ENCODE assay signal across 21 cellular contexts in the genomic region with DNA sequence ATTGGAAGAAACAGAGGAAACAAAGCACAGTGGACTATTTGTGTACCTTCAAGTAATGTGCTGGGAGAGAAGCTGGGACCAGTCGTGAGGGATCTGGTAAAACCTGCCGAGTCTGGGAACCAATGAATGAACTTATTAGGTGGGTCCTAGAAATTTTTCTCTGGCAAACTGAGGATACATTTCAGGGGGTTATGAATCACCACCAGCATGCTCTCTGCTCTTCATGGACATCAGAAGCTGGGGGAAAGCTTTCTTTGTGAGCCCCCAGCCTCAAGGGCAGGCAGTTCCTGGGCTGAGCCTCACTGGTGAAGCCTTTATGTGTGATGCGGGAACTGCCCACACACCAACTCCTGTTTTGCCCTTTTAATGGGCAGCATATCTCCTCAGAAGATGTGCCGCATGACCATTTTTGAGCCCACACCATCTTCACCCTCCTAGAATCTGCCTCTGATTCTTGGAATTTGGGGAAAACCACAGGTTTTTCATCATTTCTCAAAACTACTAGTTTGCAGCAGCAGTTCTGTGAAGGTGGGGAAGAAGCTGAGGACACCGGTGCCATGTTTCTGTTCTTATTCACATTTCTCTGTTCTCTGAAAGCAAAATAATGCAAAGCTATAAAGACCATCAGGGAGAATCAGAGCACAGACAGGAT.
DNase-seq lines count a peak whose midpoint lies in the region; ATAC-seq and TF ChIP-seq lines count a peak whose summit lies in the region.
"Had no signal": no experiment of that assay in that cellular context is flagged by ENCODE, and none has a peak within 500 bp of the region (broad histone marks: within the 10 kb centered on the region; RNA-seq: fewer than 3 reads in every experiment).

No MANE protein-coding gene starts in this region.

- no peak overlapping the region for H3K4me2 ChIP-seq in H9 (ENCODE audit: insufficient read depth, insufficient read length, low read length)

- no peaks in the 10 kb centered on the region for H3K27me3 Mint-ChIP-seq in T-helper 2 cell treated with Interferon-gamma antibody and Interleukin-4, amounts not matched to agents 5 μg/mL and 100 μg/mL, for 36 hours (ENCODE audit: low read depth)
- no peaks in the 10 kb centered on the region for H3K27me3 Mint-ChIP-seq in H9 (ENCODE audit: low read depth)
- H3K27me3 Mint-ChIP-seq in activated T-helper 1 cell treated with anti-CD3 and anti-CD28 coated beads, Interleukin-12 subunit alpha, Interleukin-12 subunit beta, Interleukin-2, Interleukin-4 antibody, amounts not matched to agents 30 ng/mL and 10 ng/mL and 1 ng/mL, durations not matched to agents 14 hours and 24 hours and 36 hours (ENCODE audit: insufficient read depth): no peaks in the 10 kb centered on the region
- H3K27me3 Mint-ChIP-seq: memory B cell; naive thymus-derived CD4-positive, alpha-beta T cell had no signal

- no peak overlapping the region for H2AFZ ChIP-seq in H9 (ENCODE audit: low read length)

- no peaks in the 10 kb centered on the region for H3K79me1 ChIP-seq in H9 (ENCODE audit: insufficient read depth, low read depth, low read length, poor library complexity, severe bottlenecking)

- TF ChIP-seq CTCF in H9 (conservative IDR thresholded peaks at IDR 0.05): no peak

- no peaks in the 10 kb centered on the region for H3K79me2 ChIP-seq in H9 (ENCODE audit: insufficient read depth, low read length)

- no peak overlapping the region for H3K9ac ChIP-seq in H9 (ENCODE audit: extremely low read depth, insufficient read length, low read length)

- intact Hi-C loops in activated T-helper 1 cell treated with anti-CD3 and anti-CD28 coated beads, Interleukin-12 subunit alpha, Interleukin-12 subunit beta, Interleukin-2, Interleukin-4 antibody, amounts not matched to agents 30 ng/mL and 10 ng/mL and 1 ng/mL, durations not matched to agents 14 hours and 24 hours and 36 hours (cut with micrococcal nuclease): loop anchor here (10.0 kb wide), 1 partner anchor 512 kb away; a partner anchor contains a TSS

- peak; percentile 38 for DNase-seq in T-helper 2 cell treated with Interferon-gamma antibody and Interleukin-4, amounts not matched to agents 5 μg/mL and 100 μg/mL, for 36 hours (ENCODE audit: low spot score)
- DNase-seq in T-helper 2 cell (no peak), H9 (peak; percentile 6), DMS114 treated with DMSO at 0.1 percent for 48 hours (lab: John Stamatoyannopoulos, UW; ENCODE audit: unreplicated experiment) (no peak)
- DNase-seq in activated T-helper 1 cell treated with anti-CD3 and anti-CD28 coated beads, Interleukin-12 subunit alpha, Interleukin-12 subunit beta, Interleukin-2, Interleukin-4 antibody, amounts not matched to agents 30 ng/mL and 10 ng/mL and 1 ng/mL, durations not matched to agents 14 hours and 24 hours and 36 hours (ENCODE audit: low spot score): no peak
- DNase-seq in stimulated activated effector memory CD8-positive, alpha-beta T cell treated with anti-CD3 and anti-CD28 coated beads, Interleukin-12 subunit alpha, Interleukin-12 subunit beta, amount 100 ng/mL, for 72 hours (ENCODE audit: low spot score in 2 of 2): peak in 1 of 2 donors; percentile 66
- DNase-seq: activated CD4-positive, CD25-positive, alpha-beta regulatory T cell; activated naive CD4-positive, alpha-beta T cell; BE2C; naive thymus-derived CD4-positive, alpha-beta T cell; NCI-H1694; NCI-H2227 treated with DMSO at 0.1 percent for 48 hours; sigmoid colon; stimulated activated naive CD4-positive, alpha-beta T cell treated with Interleukin-2 at 50 U/mL for 16 hours; T-helper 9 cell; transverse colon had no signal

- no peak overlapping the region for H3K18ac ChIP-seq in H9 (ENCODE audit: insufficient read length, low read depth, low read length)

- no peak overlapping the region for H2BK5ac ChIP-seq in H9 (ENCODE audit: insufficient read length, low read length)

- peak; percentile 66 for ATAC-seq in stimulated activated effector memory CD8-positive, alpha-beta T cell treated with anti-CD3 and anti-CD28 coated beads, Interleukin-12 subunit alpha, Interleukin-12 subunit beta, amount 100 ng/mL, for 72 hours
- ATAC-seq in GM21576 (IDR thresholded peaks at IDR 0.05; ENCODE audit: unreplicated experiment) (no peak), GM21367 (IDR thresholded peaks at IDR 0.05; ENCODE audit: unreplicated experiment) (no peak)
- ATAC-seq: Panc1 had no signal

- H3K23me2 ChIP-seq in H9 (ENCODE audit: insufficient read length, low read depth, low read length, poor library complexity, severe bottlenecking): no peaks in the 10 kb centered on the region

- H3K14ac ChIP-seq in H9 (ENCODE audit: insufficient read depth, low read length): no peak overlapping the region

- H4K20me1 ChIP-seq in H9 (ENCODE audit: control insufficient read depth, insufficient read depth, insufficient read length): no peaks in the 10 kb centered on the region

- H2BK120ac ChIP-seq in H9 (ENCODE audit: low read depth, low read length, poor library complexity, severe bottlenecking): no peak overlapping the region

- H3K56ac ChIP-seq in H9 (ENCODE audit: insufficient read length, low read depth, low read length): no peak overlapping the region

- no peaks in the 10 kb centered on the region for H3K27me3 ChIP-seq in H9 (ENCODE audit: insufficient read depth, low read length)
- H3K27me3 ChIP-seq: BE2C, sigmoid colon, transverse colon had no signal

- no peak overlapping the region for H2BK20ac ChIP-seq in H9 (ENCODE audit: low read depth, low read length, poor library complexity, severe bottlenecking)

- no peak overlapping the region for H4K5ac ChIP-seq in H9 (ENCODE audit: insufficient read length, low read depth, low read length)

- no peak overlapping the region for H3K27ac ChIP-seq in H9 (ENCODE audit: insufficient read length, low read depth, low read length)
- H3K27ac ChIP-seq: 22Rv1, sigmoid colon, transverse colon had no signal

- H3K4me1 ChIP-seq in H9 (ENCODE audit: insufficient read depth, low read length): peaks cover 5% of the 10 kb centered on the region; the same call in 1 of the 2 replicates
- H3K4me1 ChIP-seq: BE2C, sigmoid colon had no signal

- H3K9me3 ChIP-seq in H9 (ENCODE audit: control insufficient read depth, low read depth, low read length): no peaks in the 10 kb centered on the region
- H3K9me3 ChIP-seq: BE2C, sigmoid colon, transverse colon had no signal

- H3K9me3 Mint-ChIP-seq in T-helper 2 cell treated with Interferon-gamma antibody and Interleukin-4, amounts not matched to agents 5 μg/mL and 100 μg/mL, for 36 hours: no peaks in the 10 kb centered on the region
- no peaks in the 10 kb centered on the region for H3K9me3 Mint-ChIP-seq in H9
- no peaks in the 10 kb centered on the region for H3K9me3 Mint-ChIP-seq in activated T-helper 1 cell treated with anti-CD3 and anti-CD28 coated beads, Interleukin-12 subunit alpha, Interleukin-12 subunit beta, Interleukin-2, Interleukin-4 antibody, amounts not matched to agents 30 ng/mL and 10 ng/mL and 1 ng/mL, durations not matched to agents 14 hours and 24 hours and 36 hours
- H3K9me3 Mint-ChIP-seq in stimulated activated effector memory CD8-positive, alpha-beta T cell treated with anti-CD3 and anti-CD28 coated beads, Interleukin-12 subunit alpha, Interleukin-12 subunit beta, amount 100 ng/mL, for 72 hours: no peaks in the 10 kb centered on the region
- H3K9me3 Mint-ChIP-seq: memory B cell had no signal

- peak overlapping the region; percentile 33 for H3K4me3 Mint-ChIP-seq in T-helper 2 cell treated with Interferon-gamma antibody and Interleukin-4, amounts not matched to agents 5 μg/mL and 100 μg/mL, for 36 hours
- no peak overlapping the region for H3K4me3 Mint-ChIP-seq in H9
- H3K4me3 Mint-ChIP-seq in activated T-helper 1 cell treated with anti-CD3 and anti-CD28 coated beads, Interleukin-12 subunit alpha, Interleukin-12 subunit beta, Interleukin-2, Interleukin-4 antibody, amounts not matched to agents 30 ng/mL and 10 ng/mL and 1 ng/mL, durations not matched to agents 14 hours and 24 hours and 36 hours: peak overlapping the region; percentile 27
- peak overlapping the region; percentile 65 for H3K4me3 Mint-ChIP-seq in stimulated activated effector memory CD8-positive, alpha-beta T cell treated with anti-CD3 and anti-CD28 coated beads, Interleukin-12 subunit alpha, Interleukin-12 subunit beta, amount 100 ng/mL, for 72 hours
- H3K4me3 Mint-ChIP-seq: memory B cell had no signal

- WGBS in H9 (ENCODE audit: extremely low coverage, insufficient read length, low lambda C conversion rate): no CpG with 5 or more reads among the region's 5 CpGs

- H2AK5ac ChIP-seq in H9 (ENCODE audit: insufficient read length, low read length): no peak overlapping the region

- H3K4ac ChIP-seq in H9 (ENCODE audit: low read depth, low read length): no peak overlapping the region

- H4K8ac ChIP-seq in H9 (replicated peaks; ENCODE audit: insufficient read length, low read depth, low read length): no peak overlapping the region

- H3K4me1 Mint-ChIP-seq in T-helper 2 cell treated with Interferon-gamma antibody and Interleukin-4, amounts not matched to agents 5 μg/mL and 100 μg/mL, for 36 hours (ENCODE audit: low read depth): peaks cover 58% of the 10 kb centered on the region
- peaks cover 25 to 29% of the 10 kb centered on the region in 2 experiments for H3K4me1 Mint-ChIP-seq in H9
- H3K4me1 Mint-ChIP-seq in activated T-helper 1 cell treated with anti-CD3 and anti-CD28 coated beads, Interleukin-12 subunit alpha, Interleukin-12 subunit beta, Interleukin-2, Interleukin-4 antibody, amounts not matched to agents 30 ng/mL and 10 ng/mL and 1 ng/mL, durations not matched to agents 14 hours and 24 hours and 36 hours (ENCODE audit: low read depth): peaks cover 90% of the 10 kb centered on the region
- peaks cover 78% of the 10 kb centered on the region for H3K4me1 Mint-ChIP-seq in stimulated activated effector memory CD8-positive, alpha-beta T cell treated with anti-CD3 and anti-CD28 coated beads, Interleukin-12 subunit alpha, Interleukin-12 subunit beta, amount 100 ng/mL, for 72 hours

- H4K91ac ChIP-seq in H9 (ENCODE audit: insufficient read length, low read depth, low read length): no peak overlapping the region

- H3K23ac ChIP-seq in H9 (ENCODE audit: insufficient read length, low read depth, low read length): no peak overlapping the region

- no peak overlapping the region for H2BK15ac ChIP-seq in H9 (ENCODE audit: low read depth, low read length)

- peak overlapping the region; percentile 43 for H3K27ac Mint-ChIP-seq in T-helper 2 cell treated with Interferon-gamma antibody and Interleukin-4, amounts not matched to agents 5 μg/mL and 100 μg/mL, for 36 hours
- H3K27ac Mint-ChIP-seq in H9: no peak overlapping the region; a peak in 1 of 7 replicates
- peak overlapping the region; percentile 74 for H3K27ac Mint-ChIP-seq in activated T-helper 1 cell treated with anti-CD3 and anti-CD28 coated beads, Interleukin-12 subunit alpha, Interleukin-12 subunit beta, Interleukin-2, Interleukin-4 antibody, amounts not matched to agents 30 ng/mL and 10 ng/mL and 1 ng/mL, durations not matched to agents 14 hours and 24 hours and 36 hours
- H3K27ac Mint-ChIP-seq in stimulated activated effector memory CD8-positive, alpha-beta T cell treated with anti-CD3 and anti-CD28 coated beads, Interleukin-12 subunit alpha, Interleukin-12 subunit beta, amount 100 ng/mL, for 72 hours: peak overlapping the region; percentile 95
- H3K27ac Mint-ChIP-seq: memory B cell had no signal

- H2BK12ac ChIP-seq in H9 (ENCODE audit: insufficient read length, low read depth, low read length): no peak overlapping the region

- no peak overlapping the region for H3T11ph ChIP-seq in H9 (ENCODE audit: low read length)

- no peaks in the 10 kb centered on the region for H3K36me3 Mint-ChIP-seq in T-helper 2 cell treated with Interferon-gamma antibody and Interleukin-4, amounts not matched to agents 5 μg/mL and 100 μg/mL, for 36 hours (ENCODE audit: low read depth)
- H3K36me3 Mint-ChIP-seq in H9 (ENCODE audit: insufficient read depth in 1 of 3, low read depth in 3 of 3): peaks cover 0 to 4% (median 0%) of the 10 kb centered on the region in 3 experiments; a peak in 1 of 7 replicates
- H3K36me3 Mint-ChIP-seq in activated T-helper 1 cell treated with anti-CD3 and anti-CD28 coated beads, Interleukin-12 subunit alpha, Interleukin-12 subunit beta, Interleukin-2, Interleukin-4 antibody, amounts not matched to agents 30 ng/mL and 10 ng/mL and 1 ng/mL, durations not matched to agents 14 hours and 24 hours and 36 hours (ENCODE audit: low read depth): peaks cover 6% of the 10 kb centered on the region
- peaks cover 6% of the 10 kb centered on the region for H3K36me3 Mint-ChIP-seq in stimulated activated effector memory CD8-positive, alpha-beta T cell treated with anti-CD3 and anti-CD28 coated beads, Interleukin-12 subunit alpha, Interleukin-12 subunit beta, amount 100 ng/mL, for 72 hours
- H3K36me3 Mint-ChIP-seq: memory B cell had no signal

Comparison
In these comparisons a context has a peak if more than half of its experiments do, and no peak if none do; other contexts are left out.
1. DNase-seq: peak in T-helper 2 cell treated with Interferon-gamma antibody and Interleukin-4, amounts not matched to agents 5 μg/mL and 100 μg/mL, for 36 hours (single experiment) and H9 (single experiment); none in T-helper 2 cell (0 of 5), activated T-helper 1 cell treated with anti-CD3 and anti-CD28 coated beads, Interleukin-12 subunit alpha, Interleukin-12 subunit beta, Interleukin-2, Interleukin-4 antibody, amounts not matched to agents 30 ng/mL and 10 ng/mL and 1 ng/mL, durations not matched to agents 14 hours and 24 hours and 36 hours (single experiment) and DMS114 treated with DMSO at 0.1 percent for 48 hours (single experiment).
2. H3K27ac Mint-ChIP-seq: peak in T-helper 2 cell treated with Interferon-gamma antibody and Interleukin-4, amounts not matched to agents 5 μg/mL and 100 μg/mL, for 36 hours (single experiment), activated T-helper 1 cell treated with anti-CD3 and anti-CD28 coated beads, Interleukin-12 subunit alpha, Interleukin-12 subunit beta, Interleukin-2, Interleukin-4 antibody, amounts not matched to agents 30 ng/mL and 10 ng/mL and 1 ng/mL, durations not matched to agents 14 hours and 24 hours and 36 hours (single experiment) and stimulated activated effector memory CD8-positive, alpha-beta T cell treated with anti-CD3 and anti-CD28 coated beads, Interleukin-12 subunit alpha, Interleukin-12 subunit beta, amount 100 ng/mL, for 72 hours (single experiment); none in H9 (0 of 3).
3. H3K4me3 Mint-ChIP-seq: peak in T-helper 2 cell treated with Interferon-gamma antibody and Interleukin-4, amounts not matched to agents 5 μg/mL and 100 μg/mL, for 36 hours (single experiment), activated T-helper 1 cell treated with anti-CD3 and anti-CD28 coated beads, Interleukin-12 subunit alpha, Interleukin-12 subunit beta, Interleukin-2, Interleukin-4 antibody, amounts not matched to agents 30 ng/mL and 10 ng/mL and 1 ng/mL, durations not matched to agents 14 hours and 24 hours and 36 hours (single experiment) and stimulated activated effector memory CD8-positive, alpha-beta T cell treated with anti-CD3 and anti-CD28 coated beads, Interleukin-12 subunit alpha, Interleukin-12 subunit beta, amount 100 ng/mL, for 72 hours (single experiment); none in H9 (0 of 2).